8 cellular contexts compared by ENCODE assay signal in the genomic region with DNA sequence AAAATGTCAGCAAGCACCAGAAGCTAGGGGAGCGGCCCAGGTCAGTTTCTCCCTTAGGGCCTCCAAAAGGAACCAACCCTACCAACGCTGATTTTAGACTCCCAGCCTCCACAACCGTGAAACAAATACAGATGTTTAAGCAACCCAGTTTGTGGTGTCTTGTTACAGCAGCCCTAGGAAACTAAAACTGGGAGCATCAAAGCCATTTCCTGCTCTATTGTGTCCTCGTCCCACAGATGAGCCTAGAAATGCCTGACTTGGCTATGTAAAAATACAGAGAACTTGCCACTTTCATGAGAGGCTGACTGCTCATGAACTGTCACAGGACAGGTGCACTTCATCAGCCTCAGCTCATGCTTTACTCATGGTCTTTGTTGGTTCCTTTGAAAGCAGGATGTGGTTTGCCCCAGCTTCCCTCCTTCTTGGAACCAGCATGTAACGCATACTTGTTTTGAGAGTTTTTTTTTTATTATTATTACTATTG.
A peak's percentile ranks its signal among the peaks of the same experiment; 100 is the strongest.
DNase-seq lines count a peak whose midpoint lies in the region; TF ChIP-seq lines count a peak whose summit lies in the region.

No MANE protein-coding gene starts in this region.

- H2AFZ ChIP-seq in GM23248: peak overlapping the region; percentile 8; the same call in 1 of the 2 replicates
- H2AFZ ChIP-seq in MM.1S (ENCODE audit: low read length): 0 out of 2 replicates have a peak overlapping the region, but pooled peaks have one; percentile 16

- peak; percentile 78 for DNase-seq in GM10266 (ENCODE audit: extremely low spot score)
- peak; percentile 78 for DNase-seq in GM23248
- peak; percentile 98 for DNase-seq in MM.1S
- DNase-seq in activated CD4-positive, alpha-beta memory T cell treated with anti-CD3 and anti-CD28 coated beads, Interleukin-2, amount 10 ng/mL, durations not matched to agents 7 days and 5 days: peak; percentile 91
- peak; percentile 75 for DNase-seq in fibroblast of peridontal ligament (ENCODE audit: extremely low read depth)
- peak; percentile 42 to 83 for DNase-seq in stimulated activated CD4-positive, alpha-beta T cell treated with anti-CD3 and anti-CD28 coated beads, Interleukin-4, amount 100 ng/mL, for 4 hours
- DNase-seq in NCI-H1105 treated with DMSO at 0.1 percent for 48 hours (lab: John Stamatoyannopoulos, UW): no peak
- no peak for DNase-seq in SW 1271 (lab: John Stamatoyannopoulos, UW)

- 35 to 40% methylated on average over 5 of the region's 5 CpGs for WGBS in GM23248 (ENCODE audit: low coverage in 1 of 2, low lambda C conversion rate in 2 of 2, missing lambda C conversion rate in 2 of 2), 2 experiments

- H3K36me3 ChIP-seq in GM23248 (ENCODE audit: low read depth): no peaks in the 10 kb centered on the region
- no peaks in the 10 kb centered on the region for H3K36me3 ChIP-seq in MM.1S (replicated peaks; ENCODE audit: insufficient read depth, low read length)

- in situ Hi-C loops in GM23248 (cut with MboI): no loop called here

- H3K9me2 ChIP-seq in GM23248 (ENCODE audit: insufficient read depth) (no peaks in the 10 kb centered on the region), MM.1S (replicated peaks; ENCODE audit: insufficient read depth, low read length) (no peaks in the 10 kb centered on the region)

- H3K9me3 ChIP-seq in GM23248 (ENCODE audit: low read depth) (no peaks in the 10 kb centered on the region), MM.1S (replicated peaks; ENCODE audit: insufficient read depth, low read length) (no peaks in the 10 kb centered on the region)

- no peaks in the 10 kb centered on the region for H3K9me3 Mint-ChIP-seq in activated CD4-positive, alpha-beta memory T cell treated with anti-CD3 and anti-CD28 coated beads, Interleukin-2, amount 10 ng/mL, durations not matched to agents 7 days and 5 days

- H3K79me2 ChIP-seq in GM23248 (ENCODE audit: insufficient read depth) (no peaks in the 10 kb centered on the region), MM.1S (ENCODE audit: low read length) (no peaks in the 10 kb centered on the region)

- peaks cover 49% of the 10 kb centered on the region for H3F3A ChIP-seq in GM23248 (ENCODE audit: insufficient read depth)
- H3F3A ChIP-seq in MM.1S (ENCODE audit: insufficient read depth, low read length): peaks cover 34% of the 10 kb centered on the region

- H3K4me3 ChIP-seq in GM23248 (no peak overlapping the region), MM.1S (ENCODE audit: low read length) (no peak overlapping the region)

- H3K27me3 Mint-ChIP-seq in activated CD4-positive, alpha-beta memory T cell treated with anti-CD3 and anti-CD28 coated beads, Interleukin-2, amount 10 ng/mL, durations not matched to agents 7 days and 5 days: no peaks in the 10 kb centered on the region

- peak overlapping the region; percentile 99 for H3K27ac Mint-ChIP-seq in activated CD4-positive, alpha-beta memory T cell treated with anti-CD3 and anti-CD28 coated beads, Interleukin-2, amount 10 ng/mL, durations not matched to agents 7 days and 5 days

- TF ChIP-seq CTCF in GM10266 (IDR thresholded peaks at IDR 0.05; ENCODE audit: control insufficient read depth, insufficient read depth, low read depth, missing control alignments) (no peak), MM.1S (IDR thresholded peaks at IDR 0.05; ENCODE audit: low read length) (no peak)

- POLR2A ChIA-PET in activated CD4-positive, alpha-beta memory T cell treated with anti-CD3 and anti-CD28 coated beads, Interleukin-2, amount 10 ng/mL, durations not matched to agents 7 days and 5 days (lab: Charles Lee): interaction anchor here (0.6 to 13.0 kb wide), 21 partner anchors 8 to 709 kb away, joined by 3 to 824 read pairs (median 5); partner anchors contain the start of genes SLC39A10 and STK17B

- CTCF ChIA-PET in activated CD4-positive, alpha-beta memory T cell treated with anti-CD3 and anti-CD28 coated beads, Interleukin-2, amount 10 ng/mL, durations not matched to agents 7 days and 5 days (lab: Charles Lee): interaction anchor here (1.0 to 5.5 kb wide), 7 partner anchors 15 to 509 kb away, joined by 3 to 81 read pairs (median 9); partner anchors contain the start of genes DNAH7 and SLC39A10

- H4K20me1 ChIP-seq in GM23248 (ENCODE audit: insufficient read depth) (no peaks in the 10 kb centered on the region), MM.1S (ENCODE audit: insufficient read depth, low read length) (no peaks in the 10 kb centered on the region)

- H3K27me3 ChIP-seq in GM23248 (replicated peaks; ENCODE audit: insufficient read depth) (no peaks in the 10 kb centered on the region), MM.1S (replicated peaks; ENCODE audit: insufficient read depth, low read length) (no peaks in the 10 kb centered on the region)

- H3K4me1 ChIP-seq in GM23248 (ENCODE audit: insufficient read depth): peaks cover 45% of the 10 kb centered on the region
- peaks cover 33% of the 10 kb centered on the region for H3K4me1 ChIP-seq in MM.1S (ENCODE audit: low read length)

- peak overlapping the region; percentile 74 for H3K4me3 Mint-ChIP-seq in activated CD4-positive, alpha-beta memory T cell treated with anti-CD3 and anti-CD28 coated beads, Interleukin-2, amount 10 ng/mL, durations not matched to agents 7 days and 5 days

- H3K27ac ChIP-seq in GM23248 (peak overlapping the region; percentile 93), MM.1S (ENCODE audit: low read length) (peak overlapping the region; percentile 76)

- H3K4me1 Mint-ChIP-seq in activated CD4-positive, alpha-beta memory T cell treated with anti-CD3 and anti-CD28 coated beads, Interleukin-2, amount 10 ng/mL, durations not matched to agents 7 days and 5 days: peaks cover 71% of the 10 kb centered on the region

- H3K9ac ChIP-seq in GM23248 (peak overlapping the region; percentile 14; the same call in 1 of the 2 replicates), MM.1S (ENCODE audit: low read length) (peak overlapping the region; percentile 33; the same call in 1 of the 2 replicates)

- H3K4me2 ChIP-seq in GM23248 (ENCODE audit: unreplicated experiment) (peak overlapping the region; percentile 31), MM.1S (ENCODE audit: low read depth, low read length) (peak overlapping the region; percentile 46)

- H3K36me3 Mint-ChIP-seq in activated CD4-positive, alpha-beta memory T cell treated with anti-CD3 and anti-CD28 coated beads, Interleukin-2, amount 10 ng/mL, durations not matched to agents 7 days and 5 days (ENCODE audit: low read depth): peaks cover 18% of the 10 kb centered on the region

Comparison
In these comparisons a context has a peak if more than half of its experiments do, and no peak if none do; other contexts are left out.
1. DNase-seq: peak in GM10266 (single experiment), GM23248 (single experiment), MM.1S (single experiment), activated CD4-positive, alpha-beta memory T cell treated with anti-CD3 and anti-CD28 coated beads, Interleukin-2, amount 10 ng/mL, durations not matched to agents 7 days and 5 days (single experiment), fibroblast of peridontal ligament (single experiment) and stimulated activated CD4-positive, alpha-beta T cell treated with anti-CD3 and anti-CD28 coated beads, Interleukin-4, amount 100 ng/mL, for 4 hours (2 of 2); none in NCI-H1105 treated with DMSO at 0.1 percent for 48 hours (single experiment) and SW 1271 (0 of 2).